ENCODE assay signal across 20 cellular contexts in the genomic region with DNA sequence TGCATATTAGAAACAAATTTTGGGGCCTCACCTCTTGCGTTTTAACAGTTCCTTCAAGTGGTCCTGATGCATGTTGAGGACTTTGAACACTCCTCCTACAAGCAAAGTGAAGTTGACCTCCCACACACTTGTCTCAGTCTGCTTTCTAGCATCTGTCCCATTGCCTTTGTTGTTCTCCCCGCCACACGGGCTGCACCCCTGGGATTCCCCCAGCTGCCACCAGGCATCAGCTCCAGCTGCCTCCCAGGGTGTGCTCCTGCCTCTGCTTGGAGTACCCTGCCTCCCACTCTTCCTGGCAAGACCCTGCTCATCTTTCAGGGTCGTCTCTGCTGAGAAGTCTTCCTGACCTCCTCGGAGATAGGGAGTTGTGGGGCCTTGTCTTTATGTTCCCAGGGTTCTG. TPM values are rescaled to one million over a fixed set of nuclear protein-coding genes. Genes with fewer than 3 reads are reported as not detected.
DNase-seq lines count a peak whose midpoint lies in the region; ATAC-seq lines count a peak whose summit lies in the region.
"Had no signal": no experiment of that assay in that cellular context is flagged by ENCODE, and none has a peak within 500 bp of the region (broad histone marks: within the 10 kb centered on the region; RNA-seq: fewer than 3 reads in every experiment).

No MANE protein-coding gene starts in this region.

- H3K9me3 Mint-ChIP-seq in T-helper 2 cell treated with Interferon-gamma antibody and Interleukin-4, amounts not matched to agents 5 μg/mL and 100 μg/mL, for 36 hours, result no peaks in the 10 kb centered on the region
- no peaks in the 10 kb centered on the region for H3K9me3 Mint-ChIP-seq in CD4-positive, alpha-beta memory T cell
- H3K9me3 Mint-ChIP-seq in naive thymus-derived CD4-positive, alpha-beta T cell, result no peaks in the 10 kb centered on the region
- H3K9me3 Mint-ChIP-seq: dendritic cell treated with granulocyte-macrophage colony-stimulating factor and Interleukin-4, amounts not matched to agents 40 ng/mL and 50 ng/mL, for 4 days had no signal

- no peaks in the 10 kb centered on the region for H3K9me3 ChIP-seq in CD4-positive, alpha-beta memory T cell (ENCODE audit: control insufficient read depth in 1 of 2, low read length in 2 of 2)
- H3K9me3 ChIP-seq in SJCRH30 (replicated peaks), result no peaks in the 10 kb centered on the region
- H3K9me3 ChIP-seq in naive thymus-derived CD4-positive, alpha-beta T cell (ENCODE audit: control insufficient read depth in 2 of 3, low read length in 3 of 3), result no peaks in the 10 kb centered on the region
- H3K9me3 ChIP-seq: A549, pancreas, sigmoid colon had no signal

- POLR2A ChIA-PET in CD4-positive, alpha-beta memory T cell (lab: Charles Lee; ENCODE audit: partially characterized antibody), result no interaction called here
- POLR2A ChIA-PET in naive thymus-derived CD4-positive, alpha-beta T cell (lab: Charles Lee), result interaction anchor here (0.6 kb wide), 1 partner anchor 78 kb away, joined by 3 read pairs; no protein-coding TSS in a partner anchor

- DNase-seq in T-helper 2 cell treated with Interferon-gamma antibody and Interleukin-4, amounts not matched to agents 5 μg/mL and 100 μg/mL, for 36 hours (ENCODE audit: low spot score), result peak; percentile 4
- no peak for DNase-seq in T-helper 2 cell
- no peak for DNase-seq in CD4-positive, alpha-beta memory T cell
- peak; percentile 92 to 95 for DNase-seq in SJCRH30
- no peak for DNase-seq in naive thymus-derived CD4-positive, alpha-beta T cell
- no peak for DNase-seq in midbrain (lab: John Stamatoyannopoulos, UW)
- DNase-seq in head of caudate nucleus, result no peak
- DNase-seq: amniotic stem cell; DMS153; pancreas; sigmoid colon; stimulated activated CD4-positive, alpha-beta T cell treated with anti-CD3 and anti-CD28 coated beads, Interleukin-2, amount 100 ng/mL, for 24 hours had no signal

- no peaks in the 10 kb centered on the region for H3K36me3 Mint-ChIP-seq in T-helper 2 cell treated with Interferon-gamma antibody and Interleukin-4, amounts not matched to agents 5 μg/mL and 100 μg/mL, for 36 hours (ENCODE audit: low read depth)
- H3K36me3 Mint-ChIP-seq in CD4-positive, alpha-beta memory T cell, result no peaks in the 10 kb centered on the region
- H3K36me3 Mint-ChIP-seq in naive thymus-derived CD4-positive, alpha-beta T cell, result peaks cover 0 to 11% (median 0%) of the 10 kb centered on the region in 5 donors

- no peaks in the 10 kb centered on the region for H3K27me3 Mint-ChIP-seq in T-helper 2 cell treated with Interferon-gamma antibody and Interleukin-4, amounts not matched to agents 5 μg/mL and 100 μg/mL, for 36 hours (ENCODE audit: low read depth)
- peaks cover 3 to 6% of the 10 kb centered on the region in 2 donors for H3K27me3 Mint-ChIP-seq in CD4-positive, alpha-beta memory T cell
- no peaks in the 10 kb centered on the region for H3K27me3 Mint-ChIP-seq in naive thymus-derived CD4-positive, alpha-beta T cell
- H3K27me3 Mint-ChIP-seq: dendritic cell treated with granulocyte-macrophage colony-stimulating factor and Interleukin-4, amounts not matched to agents 40 ng/mL and 50 ng/mL, for 4 days had no signal

- peaks cover 30% of the 10 kb centered on the region for H3K4me1 Mint-ChIP-seq in T-helper 2 cell treated with Interferon-gamma antibody and Interleukin-4, amounts not matched to agents 5 μg/mL and 100 μg/mL, for 36 hours (ENCODE audit: low read depth)
- H3K4me1 Mint-ChIP-seq in CD4-positive, alpha-beta memory T cell, result peaks cover 14 to 47% (median 35%) of the 10 kb centered on the region in 4 donors
- peaks cover 37 to 61% (median 56%) of the 10 kb centered on the region in 7 donors for H3K4me1 Mint-ChIP-seq in naive thymus-derived CD4-positive, alpha-beta T cell

- no peaks in the 10 kb centered on the region for H3K27me3 ChIP-seq in CD4-positive, alpha-beta memory T cell (ENCODE audit: insufficient read depth, low read length)
- H3K27me3 ChIP-seq in SJCRH30, result no peaks in the 10 kb centered on the region
- peaks cover 0 to 3% of the 10 kb centered on the region in 2 donors for H3K27me3 ChIP-seq in naive thymus-derived CD4-positive, alpha-beta T cell (ENCODE audit: control insufficient read depth in 2 of 2, insufficient read depth in 2 of 2, low read length in 2 of 2)
- H3K27me3 ChIP-seq: cardiac muscle cell, pancreas, sigmoid colon had no signal

- H3K4me1 ChIP-seq in CD4-positive, alpha-beta memory T cell (ENCODE audit: insufficient read depth, low read length), result peaks cover 4% of the 10 kb centered on the region
- peaks cover 43% of the 10 kb centered on the region for H3K4me1 ChIP-seq in SJCRH30
- H3K4me1 ChIP-seq in naive thymus-derived CD4-positive, alpha-beta T cell (ENCODE audit: control insufficient read depth in 2 of 2, insufficient read depth in 2 of 2, low read length in 2 of 2), result peaks cover 0 to 56% of the 10 kb centered on the region in 2 donors

- CTCF ChIA-PET in CD4-positive, alpha-beta memory T cell (lab: Charles Lee; ENCODE audit: partially characterized antibody), result no interaction called here
- CTCF ChIA-PET in naive thymus-derived CD4-positive, alpha-beta T cell (lab: Charles Lee), result no interaction called here

- ATAC-seq in naive thymus-derived CD4-positive, alpha-beta T cell, result peak; percentile 18
- no peak for ATAC-seq in GM19351 (IDR thresholded peaks at IDR 0.05; ENCODE audit: unreplicated experiment)
- ATAC-seq: HCT116 had no signal

- H3K4me3 Mint-ChIP-seq in T-helper 2 cell treated with Interferon-gamma antibody and Interleukin-4, amounts not matched to agents 5 μg/mL and 100 μg/mL, for 36 hours, result no peak overlapping the region
- H3K4me3 Mint-ChIP-seq in CD4-positive, alpha-beta memory T cell, result no peak overlapping the region
- peak overlapping the region in 6 of 10 donors; percentile 8 to 71 (median 60) for H3K4me3 Mint-ChIP-seq in naive thymus-derived CD4-positive, alpha-beta T cell
- H3K4me3 Mint-ChIP-seq: dendritic cell treated with granulocyte-macrophage colony-stimulating factor and Interleukin-4, amounts not matched to agents 40 ng/mL and 50 ng/mL, for 4 days had no signal

- intact Hi-C loops in CD4-positive, alpha-beta memory T cell (cut with micrococcal nuclease), result no loop called here
- intact Hi-C loops in naive thymus-derived CD4-positive, alpha-beta T cell (cut with micrococcal nuclease), result loop anchor here in 1 of 2 donors (2.0 kb wide), 1 partner anchor 16 kb away; no protein-coding TSS in a partner anchor
- intact Hi-C loops in head of caudate nucleus (cut with DNase I), result no loop called here

- no peak overlapping the region for H3K27ac ChIP-seq in CD4-positive, alpha-beta memory T cell (ENCODE audit: low read depth, low read length)
- H3K27ac ChIP-seq in SJCRH30, result peak overlapping the region; percentile 65
- H3K27ac ChIP-seq in naive thymus-derived CD4-positive, alpha-beta T cell (ENCODE audit: low read depth, low read length), result no peak overlapping the region
- H3K27ac ChIP-seq: A549, C4-2B, cardiac muscle cell, pancreas, RWPE1 had no signal

- H3K4me3 ChIP-seq in CD4-positive, alpha-beta memory T cell (ENCODE audit: low read length in 2 of 2), result no peak overlapping the region
- H3K4me3 ChIP-seq in SJCRH30, result no peak overlapping the region
- no peak overlapping the region for H3K4me3 ChIP-seq in naive thymus-derived CD4-positive, alpha-beta T cell (ENCODE audit: low read length)
- H3K4me3 ChIP-seq: A549, cardiac muscle cell, lung, pancreas, sigmoid colon had no signal

- H3K27ac Mint-ChIP-seq in T-helper 2 cell treated with Interferon-gamma antibody and Interleukin-4, amounts not matched to agents 5 μg/mL and 100 μg/mL, for 36 hours, result peak overlapping the region; percentile 29
- H3K27ac Mint-ChIP-seq in CD4-positive, alpha-beta memory T cell, result peak overlapping the region in 4 of 7 donors; percentile 7 to 48 (median 33)
- H3K27ac Mint-ChIP-seq in naive thymus-derived CD4-positive, alpha-beta T cell, result peak overlapping the region in 7 of 9 donors; percentile 34 to 83 (median 66)
- H3K27ac Mint-ChIP-seq: dendritic cell treated with granulocyte-macrophage colony-stimulating factor and Interleukin-4, amounts not matched to agents 40 ng/mL and 50 ng/mL, for 4 days had no signal

- H3K36me3 ChIP-seq in CD4-positive, alpha-beta memory T cell (ENCODE audit: insufficient read depth, low read length), result no peaks in the 10 kb centered on the region
- H3K36me3 ChIP-seq in SJCRH30, result no peaks in the 10 kb centered on the region
- H3K36me3 ChIP-seq in naive thymus-derived CD4-positive, alpha-beta T cell (ENCODE audit: control insufficient read depth in 2 of 3, insufficient read depth in 3 of 3, low read length in 3 of 3), result no peaks in the 10 kb centered on the region
- H3K36me3 ChIP-seq: cardiac muscle cell, pancreas, sigmoid colon had no signal

RNA-seq across cellular contexts. Expression of a gene that starts 52.2 kb away (rescaled TPM):
- total RNA-seq in CD4-positive, alpha-beta memory T cell, result 10 to 100 TPM; 47.2 to 49.2 TPM
- 1 to 10 TPM in 1 of 2 donors, under 1 TPM in 1; 0.45 to 3.0 TPM for polyA plus RNA-seq in CD4-positive, alpha-beta memory T cell
- total RNA-seq in SJCRH30 (2014; rRNA removed; shearing (Covaris generic)), result 22.4 and 24.1 TPM in 2 replicates
- 100 to 1,000 TPM in 3 of 5 experiments, 10 to 100 TPM in 2; 37.4 to 167 (median 124) TPM for total RNA-seq in naive thymus-derived CD4-positive, alpha-beta T cell
- polyA plus RNA-seq in naive thymus-derived CD4-positive, alpha-beta T cell, result 10 to 100 TPM in 1 of 2 donors, 1 to 10 TPM in 1; 8.4 to 10.7 TPM

Comparison
In these comparisons a context has a peak if more than half of its experiments do, and no peak if none do; other contexts are left out.
1. DNase-seq: peak in T-helper 2 cell treated with Interferon-gamma antibody and Interleukin-4, amounts not matched to agents 5 μg/mL and 100 μg/mL, for 36 hours (single experiment) and SJCRH30 (2 of 2); none in T-helper 2 cell (0 of 5), CD4-positive, alpha-beta memory T cell (0 of 5), naive thymus-derived CD4-positive, alpha-beta T cell (0 of 9), midbrain (single experiment) and head of caudate nucleus (0 of 42).
2. H3K4me3 Mint-ChIP-seq: peak in naive thymus-derived CD4-positive, alpha-beta T cell (6 of 10); none in T-helper 2 cell treated with Interferon-gamma antibody and Interleukin-4, amounts not matched to agents 5 μg/mL and 100 μg/mL, for 36 hours (single experiment) and CD4-positive, alpha-beta memory T cell (0 of 8).
3. Peak in every context shown above with its lines, with median percentiles within 50 percentile points of each other: H3K27ac Mint-ChIP-seq.